13 cellular contexts compared by ENCODE assay signal in the genomic region with DNA sequence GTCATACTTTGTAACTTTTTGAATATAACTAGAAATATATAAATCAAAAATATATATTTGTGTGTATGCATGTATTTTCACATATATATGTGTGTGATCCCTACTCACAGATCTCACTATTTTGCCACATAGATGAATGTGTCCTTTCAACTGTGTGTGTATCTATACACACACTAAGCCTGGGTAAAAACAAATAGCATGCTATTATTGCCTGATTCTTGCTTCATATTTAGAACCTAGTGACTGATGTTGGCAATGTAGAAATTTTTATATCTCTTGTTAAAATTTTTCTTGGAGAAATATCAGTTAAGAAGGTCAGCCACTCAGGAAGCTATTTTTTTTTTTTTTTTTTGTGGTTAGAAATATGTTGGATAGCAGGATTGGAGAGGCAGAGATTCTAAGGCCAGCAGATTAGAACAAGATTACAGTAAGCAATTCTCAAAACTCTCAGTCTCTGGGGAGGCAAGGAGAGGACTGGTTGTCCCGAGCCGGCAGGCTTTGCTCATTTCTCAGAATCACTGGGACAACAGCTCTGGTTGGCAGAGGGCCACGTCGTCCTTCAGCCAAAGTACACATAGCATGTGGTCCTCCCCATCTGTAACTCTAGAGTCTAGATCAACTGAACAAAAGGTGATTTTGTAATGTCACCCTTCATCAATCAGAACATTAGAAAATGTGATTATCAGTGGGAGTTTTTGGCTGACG. TPM values are rescaled to one million over a fixed set of nuclear protein-coding genes. Genes with fewer than 3 reads are reported as not detected.
DNase-seq lines count a peak whose midpoint lies in the region; ATAC-seq and TF ChIP-seq lines count a peak whose summit lies in the region.
"Had no signal": no experiment of that assay in that cellular context is flagged by ENCODE, and none has a peak within 500 bp of the region (broad histone marks: within the 10 kb centered on the region; RNA-seq: fewer than 3 reads in every experiment).

No MANE protein-coding gene starts in this region.

- H3K36me3 ChIP-seq in suprapubic skin: no peaks in the 10 kb centered on the region

- peaks cover 3% of the 10 kb centered on the region for H3K9me3 Mint-ChIP-seq in CD4-positive, alpha-beta T cell
- H3K9me3 Mint-ChIP-seq: GM23338 had no signal

- TF ChIP-seq CTCF in suprapubic skin (IDR thresholded peaks at IDR 0.05): no peak
- no peak for TF ChIP-seq CTCF in CD4-positive, alpha-beta T cell (IDR thresholded peaks at IDR 0.05)

- H3K4me1 Mint-ChIP-seq in CD4-positive, alpha-beta T cell (ENCODE audit: low read depth): no peaks in the 10 kb centered on the region
- H3K4me1 Mint-ChIP-seq: GM23338, T-cell had no signal

- WGBS in suprapubic skin: 64% methylated on average over 5 of the region's 5 CpGs

- DNase-seq in LoVo (ENCODE audit: low spot score) (peak; percentile 17), cerebellum (ENCODE audit: low spot score) (peak; percentile 66), left kidney (ENCODE audit: low read depth, low spot score) (peak; percentile 78), suprapubic skin (ENCODE audit: low spot score in 2 of 2) (peak; percentile 97 to 98), NCI-H345 (lab: John Stamatoyannopoulos, UW) (no peak), MV-4-11 (lab: John Stamatoyannopoulos, UW) (no peak)
- no peak for DNase-seq in CD4-positive, alpha-beta T cell
- DNase-seq: activated naive CD4-positive, alpha-beta T cell; KG1; stimulated activated CD4-positive, alpha-beta T cell treated with anti-CD3 and anti-CD28 coated beads, Interleukin-4, amount 100 ng/mL, for 1 hour; T-cell had no signal

- no peak overlapping the region for H3K4me3 Mint-ChIP-seq in CD4-positive, alpha-beta T cell
- H3K4me3 Mint-ChIP-seq: GM23338, T-cell had no signal

- no peaks in the 10 kb centered on the region for H3K27me3 ChIP-seq in suprapubic skin
- H3K27me3 ChIP-seq in CD4-positive, alpha-beta T cell (ENCODE audit: control insufficient read depth, insufficient read depth, low read length): no peaks in the 10 kb centered on the region

- ATAC-seq in CD4-positive, alpha-beta T cell (ENCODE audit: poor library complexity): no peak
- no peak for ATAC-seq in GM21381 (IDR thresholded peaks at IDR 0.05; ENCODE audit: unreplicated experiment)
- ATAC-seq: GM23338, T-cell had no signal

- peak overlapping the region; percentile 60 for H3K27ac ChIP-seq in suprapubic skin
- no peak overlapping the region for H3K27ac ChIP-seq in CD4-positive, alpha-beta T cell (ENCODE audit: low read depth, low read length)

- H3K4me3 ChIP-seq in suprapubic skin: no peak overlapping the region
- H3K4me3 ChIP-seq: GM23338 had no signal

- intact Hi-C loops in CD4-positive, alpha-beta T cell (cut with DNase I, micrococcal nuclease): no loop called here

- H3K27me3 Mint-ChIP-seq in CD4-positive, alpha-beta T cell: no peaks in the 10 kb centered on the region
- H3K27me3 Mint-ChIP-seq: T-cell had no signal

- POLR2A ChIA-PET in CD4-positive, alpha-beta T cell (lab: Charles Lee): no interaction called here

- H3K9me3 ChIP-seq in suprapubic skin: no peaks in the 10 kb centered on the region
- H3K9me3 ChIP-seq in CD4-positive, alpha-beta T cell (ENCODE audit: control insufficient read depth, low read length): no peaks in the 10 kb centered on the region

- peak; percentile 77 for TF ChIP-seq EP300 in suprapubic skin (IDR thresholded peaks at IDR 0.05)

- peaks cover 2% of the 10 kb centered on the region for H3K4me1 ChIP-seq in suprapubic skin

- H3K27ac Mint-ChIP-seq in CD4-positive, alpha-beta T cell: no peak overlapping the region
- H3K27ac Mint-ChIP-seq: GM23338, T-cell had no signal

- no peak for TF ChIP-seq POLR2A in suprapubic skin (IDR thresholded peaks at IDR 0.05)

- H3K36me3 Mint-ChIP-seq in CD4-positive, alpha-beta T cell (ENCODE audit: low read depth): no peaks in the 10 kb centered on the region
- H3K36me3 Mint-ChIP-seq: T-cell had no signal

- CTCF ChIA-PET in CD4-positive, alpha-beta T cell (lab: Charles Lee): no interaction called here

RNA-seq across cellular contexts. Expression of a gene that starts 19.7 kb away (rescaled TPM):
- total RNA-seq in cerebellum: 0.45 TPM
- total RNA-seq in suprapubic skin: 1 to 10 TPM in 2 of 4 donors, under 1 TPM in 2; 0.19 to 4.3 (median 1.8) TPM
- total RNA-seq in CD4-positive, alpha-beta T cell: not detected
- total RNA-seq: GM23338 had no signal

Comparison
In these comparisons a context has a peak if more than half of its experiments do, and no peak if none do; other contexts are left out.
1. DNase-seq: peak in LoVo (single experiment), cerebellum (single experiment), left kidney (single experiment) and suprapubic skin (2 of 2); none in NCI-H345 (single experiment), CD4-positive, alpha-beta T cell (0 of 10) and MV-4-11 (single experiment).